ENCODE assay signal across 24 cellular contexts in genomic region chr20:54688476-54688875, GRCh38.
"Had no signal": no experiment of that assay in that cellular context is flagged by ENCODE, and none has a peak within 500 bp of the region (broad histone marks: within the 10 kb centered on the region; RNA-seq: fewer than 3 reads in every experiment).

No MANE protein-coding gene starts in this region.

- H3K36me3 ChIP-seq: SJSA1 had no signal

- H3K4me3 ChIP-seq: K562, SJSA1, SK-N-MC had no signal

- H3K4me1 ChIP-seq: SJSA1 had no signal

- DNase-seq: Kasumi-1, MM.1S, MV-4-11, NCI-H1048, NCI-H1105, NCI-H1417, NCI-H146, NCI-H1694 treated with DMSO at 0.1 percent for 48 hours, NCI-H1930, NCI-H2081, NCI-H2107, NCI-H226, NCI-H446, NCI-H510A, NCI-H524 treated with DMSO at 0.1 percent for 48 hours, NCI-H69, NCI-H774, Right ventricle myocardium superior, SIG-M5, T-cell had no signal

- H3K27me3 ChIP-seq: SJSA1 had no signal

- H3K27ac ChIP-seq: KMS-11, SJSA1, SK-N-MC had no signal
